Comparison of ENCODE assay signal across 1 cellular context in genomic region chr2:37527362-37527761, GRCh38.
TF ChIP-seq lines count a peak whose summit lies in the region.

No MANE protein-coding gene starts in this region.

TF ChIP-seq in GM23338, 12 proteins besides CTCF, POLR2A, EP300 and RAD21 (continued from another document):
- TF ChIP-seq ZNF462 (CRISPR knock-in tag; IDR thresholded peaks at IDR 0.05) (no peak), CREB1 (CRISPR knock-in tag; IDR thresholded peaks at IDR 0.05; ENCODE audit: low read depth) (no peak), EZH2phosphoT487 (IDR thresholded peaks at IDR 0.05; ENCODE audit: unreplicated experiment) (no peak), EZH2 (IDR thresholded peaks at IDR 0.05; ENCODE audit: low read depth, unreplicated experiment) (no peak), ZNF114 (CRISPR knock-in tag; IDR thresholded peaks at IDR 0.05) (no peak)
